Comparison of ENCODE assay signal across 10 cellular contexts in genomic region chr11:118211006-118211405, GRCh38. TPM values are rescaled to one million over a fixed set of nuclear protein-coding genes. Genes with fewer than 3 reads are reported as not detected.
A peak's percentile ranks its signal among the peaks of the same experiment; 100 is the strongest.
DNase-seq lines count a peak whose midpoint lies in the region; ATAC-seq lines count a peak whose summit lies in the region.
"Had no signal": no experiment of that assay in that cellular context is flagged by ENCODE, and none has a peak within 500 bp of the region (broad histone marks: within the 10 kb centered on the region; RNA-seq: fewer than 3 reads in every experiment).

No MANE protein-coding gene starts in this region.

- peak; percentile 20 for DNase-seq in EH (ENCODE audit: low read depth)
- peak; percentile 52 for DNase-seq in M059J (ENCODE audit: low read depth)
- peak; percentile 39 for DNase-seq in dermis blood vessel endothelial cell
- DNase-seq in middle frontal gyrus (ENCODE audit: extremely low spot score, low spot score) = peak; percentile 30
- no peak for DNase-seq in NCI-H1105 treated with DMSO at 0.1 percent for 48 hours (lab: John Stamatoyannopoulos, UW)
- DNase-seq in RPMI8226 = no peak
- DNase-seq in NCI-H1092 (lab: John Stamatoyannopoulos, UW) = no peak
- DNase-seq: stimulated activated naive CD8-positive, alpha-beta T cell treated with anti-CD3 and anti-CD28 coated beads, Interleukin-15, amount 100 ng/mL, for 72 hours had no signal

- ATAC-seq in activated CD4-positive, CD25-positive, alpha-beta regulatory T cell treated with anti-CD3 and anti-CD28 coated beads, Interleukin-2, amount 50 U/mL, for 24 hours = no peak
- ATAC-seq: stimulated activated naive CD8-positive, alpha-beta T cell treated with anti-CD3 and anti-CD28 coated beads, Interleukin-15, amount 100 ng/mL, for 72 hours had no signal

RNA-seq across cellular contexts. Expression of gene JAML, which starts 13.8 kb away (rescaled TPM):
- total RNA-seq in M059J (2014; rRNA removed; shearing (Covaris generic)) = not detected in 2 replicates
- under 0.01 TPM in 1 of 2 replicates, not detected in the other for total RNA-seq in dermis blood vessel endothelial cell
- total RNA-seq: neural crest cell had no signal

RNA-seq across cellular contexts. Expression of gene SCN2B, which starts 34.6 kb away (rescaled TPM):
- total RNA-seq in M059J (2014; rRNA removed; shearing (Covaris generic)) = 0.05 and 0.32 TPM in 2 replicates
- total RNA-seq in dermis blood vessel endothelial cell = under 0.01 TPM in 1 of 2 replicates, not detected in the other

RNA-seq across cellular contexts. Expression of gene MPZL3, which starts 41.2 kb away (rescaled TPM):
- total RNA-seq in M059J (2014; rRNA removed; shearing (Covaris generic)) = 5.7 and 8.7 TPM in 2 replicates
- 7.3 and 8.7 TPM in 2 replicates for total RNA-seq in dermis blood vessel endothelial cell

RNA-seq across cellular contexts. Expression of gene MPZL2, which starts 53.1 kb away (rescaled TPM):
- 13.6 and 19.6 TPM in 2 replicates for total RNA-seq in M059J (2014; rRNA removed; shearing (Covaris generic))
- 73.5 and 98.5 TPM in 2 replicates for total RNA-seq in dermis blood vessel endothelial cell
- total RNA-seq: neural crest cell had no signal

RNA-seq across cellular contexts. Expression of gene SCN4B, which starts 58.4 kb away (rescaled TPM):
- 17.2 and 26.1 TPM in 2 replicates for total RNA-seq in M059J (2014; rRNA removed; shearing (Covaris generic))
- total RNA-seq in dermis blood vessel endothelial cell = 0.09 TPM in 1 of 2 replicates, not detected in the other

Comparison
In these comparisons a context has a peak if more than half of its experiments do, and no peak if none do; other contexts are left out.
1. DNase-seq: peak in EH (single experiment), M059J (single experiment), dermis blood vessel endothelial cell (single experiment) and middle frontal gyrus (single experiment); none in NCI-H1105 treated with DMSO at 0.1 percent for 48 hours (single experiment), RPMI8226 (single experiment) and NCI-H1092 (single experiment).